Comparison of ENCODE assay signal across 8 cellular contexts in the genomic region with DNA sequence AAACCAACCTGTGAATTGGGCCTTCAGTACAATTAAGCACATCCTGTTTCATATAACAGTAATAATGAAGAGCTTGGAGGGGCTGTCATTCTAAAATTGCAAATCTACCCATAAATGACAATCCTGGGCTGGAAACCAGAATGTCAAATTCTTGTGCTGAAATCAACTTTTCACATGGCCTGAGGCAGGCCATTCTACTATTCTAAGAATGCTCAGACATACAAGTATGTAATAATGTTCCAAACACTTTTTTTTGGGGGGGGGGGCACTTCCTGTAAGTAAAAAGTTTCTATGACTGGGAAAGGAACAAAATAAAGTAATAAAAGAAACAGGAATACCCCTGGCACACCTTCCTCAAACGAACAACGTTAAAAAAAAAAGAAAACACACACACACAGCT. TPM values are rescaled to one million over a fixed set of nuclear protein-coding genes. Genes with fewer than 3 reads are reported as not detected.
A peak's percentile ranks its signal among the peaks of the same experiment; 100 is the strongest.
DNase-seq lines count a peak whose midpoint lies in the region; ATAC-seq and TF ChIP-seq lines count a peak whose summit lies in the region.

No MANE protein-coding gene starts in this region.

- H4K20me1 ChIP-seq in mammary epithelial cell (ENCODE audit: insufficient read depth, low read length) = no peaks in the 10 kb centered on the region

- peaks cover 28% of the 10 kb centered on the region for H3K4me1 ChIP-seq in A673 (ENCODE audit: insufficient read depth, low read length, poor library complexity, severe bottlenecking)
- peaks cover 16% of the 10 kb centered on the region; the same call in 1 of the 2 replicates for H3K4me1 ChIP-seq in HUES6 (ENCODE audit: control insufficient read depth, insufficient read depth, low read length)
- peaks cover 36% of the 10 kb centered on the region for H3K4me1 ChIP-seq in mammary epithelial cell (ENCODE audit: insufficient read depth, low read length)
- H3K4me1 ChIP-seq in mononuclear cell (ENCODE audit: insufficient read depth, low read length) = peaks cover 57% of the 10 kb centered on the region

- dilution Hi-C loops in mammary epithelial cell (cut with HindIII; ENCODE audit: low sequenced_read_pairs) = no loop called here

- TF ChIP-seq CTCF in A673 (conservative IDR thresholded peaks at IDR 0.05; ENCODE audit: low read depth, low read length) = no peak
- no peak for TF ChIP-seq CTCF in mammary epithelial cell (conservative IDR thresholded peaks at IDR 0.05 in 1 of 2, IDR thresholded peaks at IDR 0.05 in 1 of 2; ENCODE audit: extremely low read depth in 1 of 2, insufficient read depth in 1 of 2, low read depth in 1 of 2, low read length in 2 of 2)

- intact Hi-C loops in A673 (cut with micrococcal nuclease; ENCODE audit: unreplicated experiment) (no loop called here), mammary epithelial cell (cut with micrococcal nuclease) (loop anchor here (2.0 to 5.0 kb wide), 2 partner anchors 34 to 189 kb away; a partner anchor contains a TSS)

- WGBS in mammary epithelial cell (ENCODE audit: low coverage, missing lambda C conversion rate) = 0% methylated on average over 2 of the region's 2 CpGs

- no peak overlapping the region for H2AFZ ChIP-seq in mammary epithelial cell (ENCODE audit: low read depth, low read length)

- POLR2A ChIA-PET in A673 (lab: Charles Lee; ENCODE audit: low non-redundant PET) = no interaction called here

- no peak for DNase-seq in A673 (ENCODE audit: low spot score)
- DNase-seq in mammary epithelial cell = no peak
- DNase-seq in T-helper 9 cell = no peak
- no peak for DNase-seq in ecto neural progenitor cell (ENCODE audit: low spot score)
- no peak for DNase-seq in globus pallidus (ENCODE audit: low spot score)

- peak overlapping the region; percentile 95 for H3K4me2 ChIP-seq in mammary epithelial cell (ENCODE audit: insufficient read depth, low read depth, low read length)

- H3K4me3 ChIP-seq in A673 (ENCODE audit: low read depth, low read length, poor library complexity, severe bottlenecking) (peak overlapping the region; percentile 87), HUES6 (ENCODE audit: low read depth, low read length) (peak overlapping the region; percentile 97), mammary epithelial cell (replicated peaks in 1 of 3; ENCODE audit: insufficient read depth in 1 of 3, low read depth in 2 of 3, low read length in 3 of 3) (peak overlapping the region; percentile 80 to 87 (median 81)), mononuclear cell (ENCODE audit: low read length) (peak overlapping the region; percentile 99)

- no peaks in the 10 kb centered on the region for H3K9me3 ChIP-seq in A673 (ENCODE audit: low read depth, low read length, poor library complexity, severe bottlenecking)
- no peaks in the 10 kb centered on the region for H3K9me3 ChIP-seq in HUES6 (ENCODE audit: control insufficient read depth, insufficient read depth, low read depth, low read length)
- H3K9me3 ChIP-seq in mammary epithelial cell (replicated peaks; ENCODE audit: insufficient read depth, low read length) = no peaks in the 10 kb centered on the region
- no peaks in the 10 kb centered on the region for H3K9me3 ChIP-seq in mononuclear cell (ENCODE audit: low read depth, low read length)

- H3K27me3 ChIP-seq in A673 (replicated peaks; ENCODE audit: insufficient read depth, low read depth, low read length, poor library complexity) (no peaks in the 10 kb centered on the region), HUES6 (ENCODE audit: control insufficient read depth, insufficient read depth, low read length) (no peaks in the 10 kb centered on the region), mammary epithelial cell (ENCODE audit: insufficient read depth, low read length) (no peaks in the 10 kb centered on the region), mononuclear cell (ENCODE audit: insufficient read depth, low read length) (no peaks in the 10 kb centered on the region)

- ATAC-seq in GM18861 (IDR thresholded peaks at IDR 0.05; ENCODE audit: unreplicated experiment) = no peak

- H3K36me3 ChIP-seq in A673 (ENCODE audit: insufficient read depth, low read length, poor library complexity, severe bottlenecking) = peaks cover 36% of the 10 kb centered on the region
- H3K36me3 ChIP-seq in HUES6 (ENCODE audit: control insufficient read depth, insufficient read depth, low read length) = peaks cover 48% of the 10 kb centered on the region
- peaks cover 14% of the 10 kb centered on the region for H3K36me3 ChIP-seq in mammary epithelial cell (ENCODE audit: insufficient read depth, low read length)

- BruUV-seq in A673 (replicated peaks; lab: Mats Ljungman, UMichigan) (no TSS peak), mammary epithelial cell (replicated peaks; lab: Mats Ljungman, UMichigan) (no TSS peak)

- peak overlapping the region; percentile 99 for H3K27ac ChIP-seq in A673 (ENCODE audit: low read depth, low read length, poor library complexity, severe bottlenecking)
- H3K27ac ChIP-seq in HUES6 (ENCODE audit: low read depth, low read length) = peak overlapping the region; percentile 100; the same call in 1 of the 2 replicates
- peak overlapping the region; percentile 92 for H3K27ac ChIP-seq in mammary epithelial cell (ENCODE audit: insufficient read depth, low read depth, low read length)

- H3K79me2 ChIP-seq in mammary epithelial cell (ENCODE audit: insufficient read depth, low read length) = peaks cover 94% of the 10 kb centered on the region

- peak overlapping the region; percentile 98 for H3K9ac ChIP-seq in HUES6 (ENCODE audit: low read length)
- peak overlapping the region; percentile 100 for H3K9ac ChIP-seq in mammary epithelial cell (ENCODE audit: insufficient read depth, low read length)

- in situ Hi-C loops in mammary epithelial cell (cut with MboI; ENCODE audit: low sequenced_read_pairs in 2 of 2) = loop anchor here (10.0 to 25.0 kb wide), 2 partner anchors 77 to 354 kb away; a partner anchor contains a TSS

- CTCF ChIA-PET in A673 (lab: Charles Lee) (no interaction called here), mammary epithelial cell (lab: Charles Lee; ENCODE audit: low non-redundant PET) (no interaction called here)

RNA-seq across cellular contexts. Expression of a gene that starts 1.5 kb away (rescaled TPM):
- 172 and 191 TPM in 2 replicates for total RNA-seq in A673 (2021)
- total RNA-seq in mammary epithelial cell = 100 to 1,000 TPM; 167 to 200 TPM
- polyA plus RNA-seq in mammary epithelial cell = 73.8 TPM
- 86.8 TPM for polyA minus RNA-seq in mammary epithelial cell
- total RNA-seq in mononuclear cell = 189 TPM

RNA-seq across cellular contexts. Expression of a gene that starts 33.7 kb away (rescaled TPM):
- total RNA-seq in A673 (2021) (502 TPM in 2 replicates), mammary epithelial cell (100 to 1,000 TPM; 301 to 332 TPM), mononuclear cell (455 TPM)
- 154 TPM for polyA plus RNA-seq in mammary epithelial cell
- 418 TPM for polyA minus RNA-seq in mammary epithelial cell
